In the genomic region with DNA sequence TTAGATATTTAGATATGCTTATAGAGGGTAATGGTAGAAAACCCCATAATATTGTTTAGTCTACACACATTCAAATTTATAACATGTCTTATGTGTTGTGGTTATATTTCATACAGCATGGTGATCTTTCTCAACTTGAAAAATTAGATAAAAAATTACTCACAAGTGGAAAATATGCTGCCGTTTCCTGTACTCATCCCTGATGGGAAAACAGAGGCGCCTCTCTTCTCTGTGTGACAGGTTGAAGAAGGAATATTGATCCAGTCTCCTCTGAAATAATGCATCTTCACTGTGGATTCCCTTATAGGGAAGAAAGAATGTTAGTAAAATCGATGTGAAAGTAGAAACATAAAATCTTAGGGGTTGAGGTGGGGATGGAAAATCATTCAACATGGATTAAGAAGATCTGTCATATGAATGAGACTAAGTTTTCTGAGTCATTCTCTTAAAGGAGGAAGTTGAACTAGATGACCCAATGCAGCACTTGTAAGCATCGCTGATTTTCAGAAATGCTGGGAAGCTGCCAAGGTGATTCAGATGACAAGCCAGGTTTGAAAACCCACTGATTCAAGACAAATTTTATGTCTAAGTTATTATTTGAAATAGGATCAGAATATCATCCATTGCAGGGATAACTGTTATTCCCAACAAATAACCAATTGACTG, we compare ENCODE assay signal across 8 cellular contexts.
DNase-seq lines count a peak whose midpoint lies in the region; ATAC-seq lines count a peak whose summit lies in the region.

No MANE protein-coding gene starts in this region.

- 87% methylated on average over 4 of the region's 4 CpGs for WGBS in HUES64

- ATAC-seq in GM18870 (IDR thresholded peaks at IDR 0.05; ENCODE audit: unreplicated experiment) (peak; percentile 69), HG02571 (IDR thresholded peaks at IDR 0.05; ENCODE audit: unreplicated experiment) (no peak)

- H3K9me3 ChIP-seq in HUES64 (ENCODE audit: insufficient read depth, low read depth, low read length) (no peaks in the 10 kb centered on the region), adipocyte (ENCODE audit: control insufficient read depth, low read length) (no peaks in the 10 kb centered on the region)

- H3K4me1 ChIP-seq in HUES64 (ENCODE audit: insufficient read depth, low read length) (peaks cover 35% of the 10 kb centered on the region), adipocyte (ENCODE audit: control insufficient read depth, insufficient read depth, low read length) (peaks cover 2% of the 10 kb centered on the region)

- peak; percentile 74 for DNase-seq in adipocyte (ENCODE audit: low read depth)
- DNase-seq in non-pigmented ciliary epithelial cell (ENCODE audit: low read depth), result peak; percentile 90
- no peak for DNase-seq in H7
- no peak for DNase-seq in NK-92 (lab: John Stamatoyannopoulos, UW; ENCODE audit: unreplicated experiment)
- DNase-seq in activated CD8-positive, alpha-beta memory T cell treated with anti-CD3 and anti-CD28 coated beads, Interleukin-2, amount 50 U/mL, for 4 hours, result no peak

- H3K27ac ChIP-seq in HUES64 (ENCODE audit: low read depth, low read length), result 0 out of 2 replicates have a peak overlapping the region, but pooled peaks have one; percentile 10

- no peak overlapping the region for H3K4me3 ChIP-seq in HUES64 (ENCODE audit: low read length)
- no peak overlapping the region for H3K4me3 ChIP-seq in adipocyte (ENCODE audit: low read length)
- no peak overlapping the region for H3K4me3 ChIP-seq in H7 (ENCODE audit: insufficient read depth, low read depth, low read length)

- H3K9ac ChIP-seq in HUES64 (ENCODE audit: low read depth, low read length), result no peak overlapping the region
- no peak overlapping the region for H3K9ac ChIP-seq in adipocyte (ENCODE audit: low read length)

- H3K36me3 ChIP-seq in HUES64 (ENCODE audit: insufficient read depth, low read length) (no peaks in the 10 kb centered on the region), adipocyte (ENCODE audit: control insufficient read depth, insufficient read depth, low read length, severe bottlenecking) (peaks cover 5% of the 10 kb centered on the region), H7 (replicated peaks; ENCODE audit: control insufficient read depth, insufficient read depth, low read length) (no peaks in the 10 kb centered on the region)

- H3K27me3 ChIP-seq in HUES64 (ENCODE audit: insufficient read depth, low read length), result no peaks in the 10 kb centered on the region
- no peaks in the 10 kb centered on the region for H3K27me3 ChIP-seq in adipocyte (replicated peaks; ENCODE audit: control insufficient read depth, insufficient read depth, low read length)
- no peaks in the 10 kb centered on the region for H3K27me3 ChIP-seq in H7 (ENCODE audit: control insufficient read depth, insufficient read depth, low read length)

Comparison
In these comparisons a context has a peak if more than half of its experiments do, and no peak if none do; other contexts are left out.
1. DNase-seq: peak in adipocyte (single experiment) and non-pigmented ciliary epithelial cell (single experiment); none in H7 (single experiment), NK-92 (single experiment) and activated CD8-positive, alpha-beta memory T cell treated with anti-CD3 and anti-CD28 coated beads, Interleukin-2, amount 50 U/mL, for 4 hours (single experiment).